ENCODE assay signal across 13 cellular contexts in the genomic region with DNA sequence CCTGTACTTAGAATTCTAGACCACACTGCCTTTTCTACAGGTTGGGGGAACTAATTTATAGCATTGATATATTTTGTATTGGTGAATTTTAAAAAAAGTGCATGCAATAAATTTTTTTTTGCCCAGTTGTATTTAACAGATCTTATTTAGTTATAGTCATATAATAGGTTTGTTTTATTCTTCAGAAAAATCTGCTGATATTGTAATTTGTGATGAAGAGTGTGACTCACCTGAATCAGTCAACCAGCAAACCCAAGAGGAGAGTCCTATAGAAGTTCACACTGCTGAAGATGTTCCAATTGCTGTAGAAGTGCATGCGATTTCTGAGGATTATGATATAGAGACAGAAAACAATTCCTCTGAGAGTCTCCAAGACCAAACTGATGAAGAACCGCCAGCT. TPM values are rescaled to one million over a fixed set of nuclear protein-coding genes. Genes with fewer than 3 reads are reported as not detected.
A peak's percentile ranks its signal among the peaks of the same experiment; 100 is the strongest.
DNase-seq lines count a peak whose midpoint lies in the region; ATAC-seq, FAIRE-seq and TF ChIP-seq lines count a peak whose summit lies in the region.
"Had no signal": no experiment of that assay in that cellular context is flagged by ENCODE, and none has a peak within 500 bp of the region (broad histone marks: within the 10 kb centered on the region; RNA-seq: fewer than 3 reads in every experiment).

No MANE protein-coding gene starts in this region.

- no peak overlapping the region for H2BK5ac ChIP-seq in H9 (ENCODE audit: insufficient read length, low read length)

- RAD21 ChIA-PET in GM12878 (lab: Charles Lee; ENCODE audit: unreplicated experiment), result no interaction called here

- no peak overlapping the region for H3K4me2 ChIP-seq in HepG2 (ENCODE audit: low read depth, low read length)
- H3K4me2 ChIP-seq in GM12878 (ENCODE audit: control insufficient read depth, insufficient read depth), result no peak overlapping the region
- no peak overlapping the region for H3K4me2 ChIP-seq in H9 (ENCODE audit: insufficient read depth, insufficient read length, low read length)
- H3K4me2 ChIP-seq: BLaER1 had no signal

- no peak overlapping the region for H3K4me3 ChIP-seq in HepG2 (replicated peaks in 1 of 3; ENCODE audit: insufficient read depth in 1 of 3, low read depth in 2 of 3, low read length in 3 of 3)
- H3K4me3 ChIP-seq in right lobe of liver, result no peak overlapping the region
- H3K4me3 ChIP-seq in GM12878, result no peak overlapping the region
- H3K4me3 ChIP-seq: BLaER1, GM23248 had no signal

- TF ChIP-seq EP300 in HepG2 (IDR thresholded peaks at IDR 0.05; ENCODE audit: low read depth in 2 of 2, low read length in 2 of 2) (no peak), HepG2 (CRISPR knock-in tag; IDR thresholded peaks at IDR 0.05; ENCODE audit: borderline replicate concordance) (no peak), GM12878 (IDR thresholded peaks at IDR 0.05; ENCODE audit: borderline replicate concordance in 1 of 2, control insufficient read depth in 1 of 2, low read depth in 2 of 2, low read length in 2 of 2) (no peak)

- H3K79me1 ChIP-seq in H9 (ENCODE audit: insufficient read depth, low read depth, low read length, poor library complexity, severe bottlenecking), result peaks cover 3% of the 10 kb centered on the region

- H3K9me3 Mint-ChIP-seq in memory B cell (no peaks in the 10 kb centered on the region), H9 (no peaks in the 10 kb centered on the region)
- H3K9me3 Mint-ChIP-seq: CD8-positive, alpha-beta memory T cell had no signal

- no peak overlapping the region for H2AFZ ChIP-seq in HepG2 (ENCODE audit: low read length)
- no peak overlapping the region for H2AFZ ChIP-seq in GM12878 (ENCODE audit: control insufficient read depth, low read depth, low read length)
- no peak overlapping the region for H2AFZ ChIP-seq in H9 (ENCODE audit: low read length)
- H2AFZ ChIP-seq: GM23248 had no signal

- H2BK20ac ChIP-seq in H9 (ENCODE audit: low read depth, low read length, poor library complexity, severe bottlenecking), result no peak overlapping the region

- H3K18ac ChIP-seq in H9 (ENCODE audit: insufficient read length, low read depth, low read length), result no peak overlapping the region

- H3K4me1 ChIP-seq in HepG2 (ENCODE audit: insufficient read depth, low read length) (no peaks in the 10 kb centered on the region), right lobe of liver (no peaks in the 10 kb centered on the region), GM12878 (ENCODE audit: control insufficient read depth, insufficient read depth, low read length) (no peaks in the 10 kb centered on the region), H9 (ENCODE audit: insufficient read depth, low read length) (no peaks in the 10 kb centered on the region)
- H3K4me1 ChIP-seq: BLaER1 had no signal

- POLR2A ChIA-PET in HepG2 (lab: Yijun Ruan, JAX), result no interaction called here
- POLR2A ChIA-PET in GM12878 (lab: Charles Lee), result interaction anchor here (1.4 kb wide), 1 partner anchor 15 kb away, joined by 3 read pairs; no protein-coding TSS in a partner anchor

- no peaks in the 10 kb centered on the region for H3K23me2 ChIP-seq in H9 (ENCODE audit: insufficient read length, low read depth, low read length, poor library complexity, severe bottlenecking)

- BruUV-seq in HepG2 (replicated peaks; lab: Mats Ljungman, UMichigan) (no TSS peak), GM12878 (replicated peaks; lab: Mats Ljungman, UMichigan) (no TSS peak)

- CTCF ChIA-PET in HepG2 (lab: Yijun Ruan, JAX; ENCODE audit: low intra/inter-chr PET ratio, low total read pairs) (no interaction called here), GM12878 (lab: Yijun Ruan, JAX) (no interaction called here)

- no peak overlapping the region for H2BK120ac ChIP-seq in H9 (ENCODE audit: low read depth, low read length, poor library complexity, severe bottlenecking)

- H4K91ac ChIP-seq in H9 (ENCODE audit: insufficient read length, low read depth, low read length), result no peak overlapping the region

- H3K27ac ChIP-seq in HepG2 (ENCODE audit: extremely low read length, insufficient read depth, low read length) (no peak overlapping the region), right lobe of liver (no peak overlapping the region), GM12878 (ENCODE audit: control insufficient read depth, insufficient read depth) (no peak overlapping the region), H9 (ENCODE audit: insufficient read length, low read depth, low read length) (no peak overlapping the region)
- H3K27ac ChIP-seq: BLaER1, GM23248, HL-60 had no signal

- H3K23ac ChIP-seq in H9 (ENCODE audit: insufficient read length, low read depth, low read length), result no peak overlapping the region

- 96% methylated on average over 2 of the region's 2 CpGs for WGBS in HepG2 (ENCODE audit: low lambda C conversion rate)
- WGBS in right lobe of liver (ENCODE audit: insufficient coverage, low coverage, low lambda C conversion rate, missing lambda C conversion rate), result 88% methylated on average over 2 of the region's 2 CpGs
- WGBS in GM12878 (ENCODE audit: insufficient coverage, insufficient replicate concordance, low lambda C conversion rate, missing lambda C conversion rate), result 95% methylated on average over 2 of the region's 2 CpGs
- WGBS in H9 (ENCODE audit: extremely low coverage, insufficient read length, low lambda C conversion rate), result no CpG with 5 or more reads among the region's 2 CpGs

- TF ChIP-seq POLR2A in HepG2 (IDR thresholded peaks at IDR 0.05; ENCODE audit: insufficient read depth in 1 of 2, low read depth in 2 of 2, low read length in 2 of 2) (no peak), right lobe of liver (IDR thresholded peaks at IDR 0.05) (no peak), GM12878 (IDR thresholded peaks at IDR 0.05; ENCODE audit: low read depth, low read length) (no peak), GM18505 (IDR thresholded peaks at IDR 0.05; ENCODE audit: borderline replicate concordance, extremely low read depth, insufficient read depth, insufficient read length) (no peak)

- H3K27me3 Mint-ChIP-seq in memory B cell (no peaks in the 10 kb centered on the region), H9 (ENCODE audit: low read depth) (no peaks in the 10 kb centered on the region)
- H3K27me3 Mint-ChIP-seq: CD8-positive, alpha-beta memory T cell had no signal

- TF ChIP-seq RAD21 in HepG2 (CRISPR knock-in tag; IDR thresholded peaks at IDR 0.05), result no peak
- TF ChIP-seq RAD21 in GM12878 (IDR thresholded peaks at IDR 0.05; ENCODE audit: insufficient read depth, low read depth, low read length), result no peak

- H2BK15ac ChIP-seq in H9 (ENCODE audit: low read depth, low read length), result no peak overlapping the region

- in situ Hi-C loops in HepG2 (cut with HindIII; ENCODE audit: extremely low pct_ligation_motif_present, low pct_unique_long_range_greater_than_20kb), result no loop called here
- in situ Hi-C loops in GM12878 (cut with MboI), result loop anchor here (25.0 kb wide), 1 partner anchor 1279 kb away; a partner anchor contains a TSS

- H3K79me2 ChIP-seq in HepG2 (ENCODE audit: insufficient read depth, low read length) (peaks cover 3% of the 10 kb centered on the region), GM12878 (ENCODE audit: control insufficient read depth, insufficient read depth, low read length) (peaks cover 4% of the 10 kb centered on the region), H9 (ENCODE audit: insufficient read depth, low read length) (no peaks in the 10 kb centered on the region)

- DNase-seq in HepG2 (ENCODE audit: low spot score) (no peak), right lobe of liver (no peak), GM12878 (ENCODE audit: low read depth, low spot score) (no peak), memory B cell (ENCODE audit: low spot score in 2 of 2) (no peak), H9 (no peak), left colon (no peak)
- DNase-seq: CD8-positive, alpha-beta memory T cell; DMS 273 treated with DMSO at 0.1 percent for 48 hours; GM23248 had no signal

- no peak overlapping the region for H3K9ac ChIP-seq in HepG2 (ENCODE audit: insufficient read depth, low read depth, low read length)
- no peak overlapping the region for H3K9ac ChIP-seq in GM12878 (ENCODE audit: control insufficient read depth, insufficient read depth, low read length)
- H3K9ac ChIP-seq in H9 (ENCODE audit: extremely low read depth, insufficient read length, low read length), result no peak overlapping the region
- H3K9ac ChIP-seq: BLaER1, GM23248 had no signal

- no peak overlapping the region for H3T11ph ChIP-seq in H9 (ENCODE audit: low read length)

- H3K14ac ChIP-seq in H9 (ENCODE audit: insufficient read depth, low read length), result no peak overlapping the region

- H4K20me1 ChIP-seq in HepG2 (ENCODE audit: insufficient read depth, low read length) (no peaks in the 10 kb centered on the region), GM12878 (ENCODE audit: control insufficient read depth, insufficient read depth) (no peaks in the 10 kb centered on the region), H9 (ENCODE audit: control insufficient read depth, insufficient read depth, insufficient read length) (no peaks in the 10 kb centered on the region)

- H3K4me1 Mint-ChIP-seq in memory B cell (peaks cover 2% of the 10 kb centered on the region), H9 (no peaks in the 10 kb centered on the region)

- ATAC-seq in HepG2, result no peak
- no peak for ATAC-seq in right lobe of liver
- peak; percentile 18; the same call in 1 of the 3 replicates for ATAC-seq in GM12878
- no peak for ATAC-seq in memory B cell (ENCODE audit: low read depth)
- no peak for ATAC-seq in GM18505 (IDR thresholded peaks at IDR 0.05; ENCODE audit: unreplicated experiment)
- no peak for ATAC-seq in left colon

- H4K8ac ChIP-seq in H9 (replicated peaks; ENCODE audit: insufficient read length, low read depth, low read length), result no peak overlapping the region

- no peak overlapping the region for H4K5ac ChIP-seq in H9 (ENCODE audit: insufficient read length, low read depth, low read length)

- SMC1A ChIA-PET in GM12878 (lab: Charles Lee; ENCODE audit: uncharacterized antibody, unreplicated experiment), result no interaction called here

- no peak overlapping the region for H2AK5ac ChIP-seq in H9 (ENCODE audit: insufficient read length, low read length)

- no peak overlapping the region for H2BK12ac ChIP-seq in H9 (ENCODE audit: insufficient read length, low read depth, low read length)

- peak overlapping the region; percentile 28 for H3K27ac Mint-ChIP-seq in memory B cell
- H3K27ac Mint-ChIP-seq in H9, result no peak overlapping the region

- H3K36me3 Mint-ChIP-seq in memory B cell (peaks cover 26% of the 10 kb centered on the region), H9 (ENCODE audit: insufficient read depth in 1 of 3, low read depth in 3 of 3) (peaks cover 50 to 87% (median 77%) of the 10 kb centered on the region in 3 experiments; a peak in 6 of 7 replicates)

- FAIRE-seq in HepG2 (lab: Jason Lieb, UNC) (no peak), GM12878 (lab: Jason Lieb, UNC) (no peak)
- FAIRE-seq: A204.1 had no signal

- H3K4me3 Mint-ChIP-seq in memory B cell (no peak overlapping the region), H9 (no peak overlapping the region)
- H3K4me3 Mint-ChIP-seq: CD8-positive, alpha-beta memory T cell had no signal

- H3K36me3 ChIP-seq in HepG2 (replicated peaks in 1 of 2; ENCODE audit: control insufficient read depth in 1 of 2, insufficient read depth in 2 of 2, low read length in 2 of 2), result peaks cover 19 to 63% of the 10 kb centered on the region in 2 experiments
- H3K36me3 ChIP-seq in right lobe of liver, result peaks cover 0 to 68% (median 34%) of the 10 kb centered on the region in 4 donors
- H3K36me3 ChIP-seq in GM12878 (ENCODE audit: control insufficient read depth in 2 of 2, insufficient read depth in 2 of 2, low read length in 1 of 2), result peaks cover 6 to 38% of the 10 kb centered on the region in 2 experiments

- H3K9me3 ChIP-seq in HepG2 (ENCODE audit: low read length), result no peaks in the 10 kb centered on the region
- no peaks in the 10 kb centered on the region for H3K9me3 ChIP-seq in right lobe of liver
- no peaks in the 10 kb centered on the region; the same call in 2 of the 3 replicates for H3K9me3 ChIP-seq in GM12878 (replicated peaks; ENCODE audit: control insufficient read depth, insufficient read depth, low read length)
- no peaks in the 10 kb centered on the region for H3K9me3 ChIP-seq in H9 (ENCODE audit: control insufficient read depth, low read depth, low read length)
- H3K9me3 ChIP-seq: BLaER1 had no signal

- intact Hi-C loops in HepG2 (cut with micrococcal nuclease; ENCODE audit: unreplicated experiment), result no loop called here
- intact Hi-C loops in right lobe of liver (cut with DNase I), result no loop called here
- intact Hi-C loops in GM12878 (cut with micrococcal nuclease; ENCODE audit: unreplicated experiment), result no loop called here
- intact Hi-C loops in left colon (cut with DNase I, micrococcal nuclease), result no loop called here

- H3K27me3 ChIP-seq in HepG2 (ENCODE audit: control insufficient read depth in 1 of 2, insufficient read depth in 2 of 2, low read length in 2 of 2), result no peaks in the 10 kb centered on the region
- no peaks in the 10 kb centered on the region for H3K27me3 ChIP-seq in right lobe of liver
- no peaks in the 10 kb centered on the region for H3K27me3 ChIP-seq in GM12878 (replicated peaks in 1 of 2; ENCODE audit: control insufficient read depth in 2 of 2, insufficient read depth in 2 of 2, low read length in 1 of 2)
- no peaks in the 10 kb centered on the region for H3K27me3 ChIP-seq in H9 (ENCODE audit: insufficient read depth, low read length)
- H3K27me3 ChIP-seq: BLaER1 had no signal

- H3K56ac ChIP-seq in H9 (ENCODE audit: insufficient read length, low read depth, low read length), result no peak overlapping the region

- H3K4ac ChIP-seq in H9 (ENCODE audit: low read depth, low read length), result no peak overlapping the region

- no peak for TF ChIP-seq CTCF in HepG2 (CRISPR knock-in tag; IDR thresholded peaks at IDR 0.05)
- no peak for TF ChIP-seq CTCF in right lobe of liver (IDR thresholded peaks at IDR 0.05)
- no peak for TF ChIP-seq CTCF in GM12878 (IDR thresholded peaks at IDR 0.05 in 2 of 3, conservative IDR thresholded peaks at IDR 0.05 in 1 of 3; ENCODE audit: control insufficient read depth in 2 of 3, extremely low read depth in 1 of 3, insufficient read depth in 1 of 3, low read depth in 3 of 3, low read length in 3 of 3)
- no peak for TF ChIP-seq CTCF in H9 (conservative IDR thresholded peaks at IDR 0.05)

RNA-seq across cellular contexts. Expression of a gene that starts 10.3 kb away (rescaled TPM):
- total RNA-seq in HepG2 (2016; rRNA removed; fragmentation: Illumina TruSeq; extraction: Trizol), result 42.4 and 46.7 TPM in 2 replicates
- 13.5 and 14.4 TPM in 2 replicates for total RNA-seq in HepG2 (2016; cell fraction: cytosol; rRNA removed; fragmentation: Illumina TruSeq; extraction: Trizol; ENCODE audit: low read depth)
- 41.6 and 46.5 TPM in 2 replicates for total RNA-seq in HepG2 (2016; cell fraction: insoluble cytoplasmic fraction; rRNA removed; fragmentation: Illumina TruSeq; extraction: Trizol)
- 46.9 and 52.9 TPM in 2 replicates for total RNA-seq in HepG2 (2016; cell fraction: membrane; rRNA removed; fragmentation: Illumina TruSeq; extraction: Trizol)
- 24.3 and 28.0 TPM in 2 replicates for total RNA-seq in HepG2 (2016; cell fraction: nucleus; rRNA removed; fragmentation: Illumina TruSeq; extraction: Trizol)
- 10.1 and 11.6 TPM in 2 replicates for polyA plus RNA-seq in HepG2 (2011; rRNA removed)
- polyA plus RNA-seq in HepG2 (2011; cell fraction: cytosol; rRNA removed), result 5.4 and 7.5 TPM in 2 replicates
- polyA plus RNA-seq in HepG2 (2011; cell fraction: nucleus; rRNA removed), result 3.8 and 4.4 TPM in 2 replicates
- 16.7 and 20.0 TPM in 2 replicates for polyA plus RNA-seq in HepG2 (2012)
- 10.6 and 11.7 TPM in 2 replicates for polyA plus RNA-seq in HepG2 (2016; cell fraction: cytosol; fragmentation: Illumina TruSeq; extraction: Trizol; ENCODE audit: low read depth)
- polyA plus RNA-seq in HepG2 (2016; cell fraction: insoluble cytoplasmic fraction; fragmentation: Illumina TruSeq; extraction: Trizol; ENCODE audit: low read depth), result 44.3 and 45.2 TPM in 2 replicates
- polyA plus RNA-seq in HepG2 (2016; cell fraction: membrane; fragmentation: Illumina TruSeq; extraction: Trizol; ENCODE audit: low read depth), result 27.4 and 31.7 TPM in 2 replicates
- 44.1 and 46.6 TPM in 2 replicates for polyA plus RNA-seq in HepG2 (2016; cell fraction: nucleus; fragmentation: Illumina TruSeq; extraction: Trizol; ENCODE audit: insufficient read depth, low read depth)
- 3.7 and 11.2 TPM in 2 replicates for polyA minus RNA-seq in HepG2 (2011; rRNA and poly(A)+ RNA removed; ENCODE audit: low replicate concordance)
- 8.1 and 9.0 TPM in 2 replicates for polyA minus RNA-seq in HepG2 (2011; cell fraction: cytosol; rRNA and poly(A)+ RNA removed)
- polyA minus RNA-seq in HepG2 (2011; cell fraction: nucleus; rRNA and poly(A)+ RNA removed), result 10.8 and 11.1 TPM in 2 replicates
- 10 to 100 TPM; 12.0 to 20.7 (median 14.7) TPM for total RNA-seq in right lobe of liver
- 31.3 and 33.6 TPM in 2 replicates for total RNA-seq in GM12878 (2013; cell fraction: nucleolus; rRNA removed)
- 46.9 and 56.6 TPM in 2 replicates for total RNA-seq in GM12878 (2014; rRNA removed)
- 49.0 and 50.2 TPM in 2 replicates for total RNA-seq in GM12878 (2014; rRNA removed; fragmentation: Illumina TruSeq; extraction: Trizol)
- 39.0 and 42.2 TPM in 2 replicates for total RNA-seq in GM12878 (2021)
- 19.2 TPM for polyA plus RNA-seq in GM12878 (2011; ENCODE audit: low read depth)
- 19.6 and 27.3 TPM in 2 replicates for polyA plus RNA-seq in GM12878 (2011; rRNA removed)
- 9.5 and 10.0 TPM in 2 replicates for polyA plus RNA-seq in GM12878 (2011; cell fraction: cytosol; rRNA removed)
- 7.7 and 8.1 TPM in 2 replicates for polyA plus RNA-seq in GM12878 (2011; cell fraction: nucleus; rRNA removed)
- polyA plus RNA-seq in GM12878 (2012), result 26.9 and 32.2 TPM in 2 replicates
- 61.2 and 78.4 TPM in 2 replicates for polyA plus RNA-seq in GM12878 (2014; fragmentation: Illumina TruSeq; extraction: Trizol)
- 10 to 100 TPM; 16.3 to 17.7 TPM for polyA plus RNA-seq in GM12878 (2014; fragmentation: Nextera tagmentation; extraction: Ambion mirVana)
- polyA plus RNA-seq in GM12878 (2014; rRNA removed), result 28.2 and 38.5 TPM in 2 replicates
- polyA plus RNA-seq in GM12878 (2016; fragmentation: Nextera tagmentation; extraction: Ambion mirVana), result 10 to 100 TPM; 26.9 to 32.0 TPM
- 10.6 and 18.0 TPM in 2 replicates for polyA minus RNA-seq in GM12878 (2011; rRNA and poly(A)+ RNA removed)
- 3.2 and 8.0 TPM in 2 replicates for polyA minus RNA-seq in GM12878 (2011; cell fraction: cytosol; rRNA and poly(A)+ RNA removed)
- 3.0 and 6.9 TPM in 2 replicates for polyA minus RNA-seq in GM12878 (2011; cell fraction: nucleus; rRNA and poly(A)+ RNA removed)
- total RNA-seq in H9 (2021), result 44.1 and 44.7 TPM in 2 replicates
- total RNA-seq in left colon, result 10 to 100 TPM; 22.6 to 25.3 TPM

RNA-seq across cellular contexts. Expression of a gene that starts 14.4 kb away (rescaled TPM):
- total RNA-seq in HepG2 (2016; rRNA removed; fragmentation: Illumina TruSeq; extraction: Trizol) (37.5 and 58.4 TPM in 2 replicates), right lobe of liver (10 to 100 TPM; 12.2 to 24.6 (median 20.3) TPM), GM12878 (2014; rRNA removed) (51.5 and 67.2 TPM in 2 replicates), GM12878 (2014; rRNA removed; fragmentation: Illumina TruSeq; extraction: Trizol) (40.9 and 43.6 TPM in 2 replicates), GM12878 (2021) (53.4 and 55.2 TPM in 2 replicates), H9 (2021) (45.2 and 46.0 TPM in 2 replicates), left colon (10 to 100 TPM; 54.2 to 54.5 TPM)
- 4.3 and 5.0 TPM in 2 replicates for total RNA-seq in HepG2 (2016; cell fraction: cytosol; rRNA removed; fragmentation: Illumina TruSeq; extraction: Trizol; ENCODE audit: low read depth)
- total RNA-seq in HepG2 (2016; cell fraction: insoluble cytoplasmic fraction; rRNA removed; fragmentation: Illumina TruSeq; extraction: Trizol), result 41.5 and 57.9 TPM in 2 replicates
- total RNA-seq in HepG2 (2016; cell fraction: membrane; rRNA removed; fragmentation: Illumina TruSeq; extraction: Trizol), result 9.8 and 11.9 TPM in 2 replicates
- total RNA-seq in HepG2 (2016; cell fraction: nucleus; rRNA removed; fragmentation: Illumina TruSeq; extraction: Trizol), result 48.5 and 51.2 TPM in 2 replicates
- polyA plus RNA-seq in HepG2 (2011; rRNA removed) (19.0 and 25.2 TPM in 2 replicates), GM12878 (2011; rRNA removed) (120 and 217 TPM in 2 replicates), GM12878 (2014; fragmentation: Illumina TruSeq; extraction: Trizol) (35.9 and 53.1 TPM in 2 replicates), GM12878 (2014; fragmentation: Nextera tagmentation; extraction: Ambion mirVana) (10 to 100 TPM; 14.4 to 15.9 TPM), GM12878 (2014; rRNA removed) (38.7 and 46.8 TPM in 2 replicates), GM12878 (2016; fragmentation: Nextera tagmentation; extraction: Ambion mirVana) (10 to 100 TPM; 34.3 to 34.6 TPM)
- polyA plus RNA-seq in HepG2 (2011; cell fraction: cytosol; rRNA removed), result 5.9 and 9.5 TPM in 2 replicates
- 20.7 and 30.8 TPM in 2 replicates for polyA plus RNA-seq in HepG2 (2011; cell fraction: nucleus; rRNA removed)
- 16.0 and 20.6 TPM in 2 replicates for polyA plus RNA-seq in HepG2 (2012)
- 0.75 and 1.2 TPM in 2 replicates for polyA plus RNA-seq in HepG2 (2016; cell fraction: cytosol; fragmentation: Illumina TruSeq; extraction: Trizol; ENCODE audit: low read depth)
- 31.2 and 32.4 TPM in 2 replicates for polyA plus RNA-seq in HepG2 (2016; cell fraction: insoluble cytoplasmic fraction; fragmentation: Illumina TruSeq; extraction: Trizol; ENCODE audit: low read depth)
- polyA plus RNA-seq in HepG2 (2016; cell fraction: membrane; fragmentation: Illumina TruSeq; extraction: Trizol; ENCODE audit: low read depth), result 2.6 and 3.1 TPM in 2 replicates
- polyA plus RNA-seq in HepG2 (2016; cell fraction: nucleus; fragmentation: Illumina TruSeq; extraction: Trizol; ENCODE audit: insufficient read depth, low read depth), result 37.7 and 43.2 TPM in 2 replicates
- 7.9 and 23.8 TPM in 2 replicates for polyA minus RNA-seq in HepG2 (2011; rRNA and poly(A)+ RNA removed; ENCODE audit: low replicate concordance)
- 12.0 and 14.7 TPM in 2 replicates for polyA minus RNA-seq in HepG2 (2011; cell fraction: cytosol; rRNA and poly(A)+ RNA removed)
- 79.8 and 102 TPM in 2 replicates for polyA minus RNA-seq in HepG2 (2011; cell fraction: nucleus; rRNA and poly(A)+ RNA removed)
- total RNA-seq in GM12878 (2013; cell fraction: nucleolus; rRNA removed), result 945 and 1,007 TPM in 2 replicates
- 26.8 TPM for polyA plus RNA-seq in GM12878 (2011; ENCODE audit: low read depth)
- polyA plus RNA-seq in GM12878 (2011; cell fraction: cytosol; rRNA removed), result 23.5 and 25.5 TPM in 2 replicates
- 202 and 238 TPM in 2 replicates for polyA plus RNA-seq in GM12878 (2011; cell fraction: nucleus; rRNA removed)
- 46.4 and 70.3 TPM in 2 replicates for polyA plus RNA-seq in GM12878 (2012)
- polyA minus RNA-seq in GM12878 (2011; rRNA and poly(A)+ RNA removed), result 77.8 and 123 TPM in 2 replicates
- 21.9 and 24.0 TPM in 2 replicates for polyA minus RNA-seq in GM12878 (2011; cell fraction: cytosol; rRNA and poly(A)+ RNA removed)
- 86.2 and 117 TPM in 2 replicates for polyA minus RNA-seq in GM12878 (2011; cell fraction: nucleus; rRNA and poly(A)+ RNA removed)
